In genomic region chr17:58001461-58002124, GRCh38 we compare ENCODE assay signal across 15 cellular contexts. TPM values are rescaled to one million over a fixed set of nuclear protein-coding genes. Genes with fewer than 3 reads are reported as not detected.
DNase-seq lines count a peak whose midpoint lies in the region; ATAC-seq and TF ChIP-seq lines count a peak whose summit lies in the region.
"Had no signal": no experiment of that assay in that cellular context is flagged by ENCODE, and none has a peak within 500 bp of the region (broad histone marks: within the 10 kb centered on the region; RNA-seq: fewer than 3 reads in every experiment).

No MANE protein-coding gene starts in this region.

- 16 to 25% (median 18%) methylated on average over 1 of the region's 1 CpG for WGBS in psoas muscle, 3 donors

- no peaks in the 10 kb centered on the region for H3K9me3 ChIP-seq in Karpas-422 (ENCODE audit: low read length)
- no peaks in the 10 kb centered on the region for H3K9me3 ChIP-seq in psoas muscle
- H3K9me3 ChIP-seq: upper lobe of right lung had no signal

- H3K9me2 ChIP-seq in Karpas-422 (replicated peaks; ENCODE audit: insufficient read depth, low read length) = no peaks in the 10 kb centered on the region

- H3K4me1 ChIP-seq in Karpas-422 (ENCODE audit: low read length) (peaks cover 78% of the 10 kb centered on the region), psoas muscle (peaks cover 63% of the 10 kb centered on the region)

- H3K4me1 Mint-ChIP-seq in activated naive CD4-positive, alpha-beta T cell treated with anti-CD3 and anti-CD28 coated beads, Interleukin-2, amount 10 ng/mL, durations not matched to agents 7 days and 5 days = peaks cover 62% of the 10 kb centered on the region
- H3K4me1 Mint-ChIP-seq in activated naive CD8-positive, alpha-beta T cell treated with anti-CD3 and anti-CD28 coated beads, Interleukin-2, amount 50 U/mL, for 24 hours = peaks cover 85% of the 10 kb centered on the region

- H3K27me3 ChIP-seq in Karpas-422 (ENCODE audit: low read length) (no peaks in the 10 kb centered on the region), psoas muscle (ENCODE audit: insufficient read depth in 3 of 3, low read length in 2 of 3) (no peaks in the 10 kb centered on the region)
- H3K27me3 ChIP-seq: upper lobe of right lung had no signal

- no peak overlapping the region for H2AFZ ChIP-seq in Karpas-422 (ENCODE audit: low read length)

- CTCF ChIA-PET in activated naive CD4-positive, alpha-beta T cell treated with anti-CD3 and anti-CD28 coated beads, Interleukin-2, amount 10 ng/mL, durations not matched to agents 7 days and 5 days (lab: Charles Lee) = interaction anchor here (1.2 to 10.9 kb wide), 5 partner anchors 12 to 168 kb away, joined by 3 to 207 read pairs (median 7); partner anchors contain the start of gene MRPS23

- H3K9ac ChIP-seq in Karpas-422 (ENCODE audit: low read length) = no peak overlapping the region

- H4K20me1 ChIP-seq in Karpas-422 (ENCODE audit: insufficient read depth, low read depth, low read length) = peaks cover 39% of the 10 kb centered on the region

- no peaks in the 10 kb centered on the region for H3K27me3 Mint-ChIP-seq in activated naive CD4-positive, alpha-beta T cell treated with anti-CD3 and anti-CD28 coated beads, Interleukin-2, amount 10 ng/mL, durations not matched to agents 7 days and 5 days
- H3K27me3 Mint-ChIP-seq in activated naive CD8-positive, alpha-beta T cell treated with anti-CD3 and anti-CD28 coated beads, Interleukin-2, amount 50 U/mL, for 24 hours = no peaks in the 10 kb centered on the region
- H3K27me3 Mint-ChIP-seq: memory B cell had no signal

- DNase-seq in activated naive CD4-positive, alpha-beta T cell treated with anti-CD3 and anti-CD28 coated beads, Interleukin-2, amount 50 U/mL, for 72 hours (ENCODE audit: low spot score in 2 of 2) = no peak
- DNase-seq in activated naive CD4-positive, alpha-beta T cell treated with anti-CD3 and anti-CD28 coated beads, Interleukin-2, amount 10 ng/mL, durations not matched to agents 7 days and 5 days = no peak
- peak; percentile 55 for DNase-seq in Karpas-422
- DNase-seq in activated naive CD8-positive, alpha-beta T cell treated with anti-CD3 and anti-CD28 coated beads, Interleukin-2, amount 50 U/mL, for 24 hours = no peak
- no peak for DNase-seq in psoas muscle
- no peak for DNase-seq in NCI-H128 (lab: John Stamatoyannopoulos, UW; ENCODE audit: unreplicated experiment)
- DNase-seq in DMS153 (lab: John Stamatoyannopoulos, UW) = no peak
- no peak for DNase-seq in NCI-H446 treated with DMSO at 0.1 percent for 48 hours (lab: John Stamatoyannopoulos, UW)
- DNase-seq: activated CD8-positive, alpha-beta memory T cell treated with anti-CD3 and anti-CD28 coated beads, Interleukin-2, amount 50 U/mL, for 4 hours; cerebellar nuclear complex; glutamatergic neuron; NCI-H1048; NCI-H2171 treated with DMSO at 0.1 percent for 48 hours; upper lobe of right lung had no signal

- ATAC-seq in activated naive CD4-positive, alpha-beta T cell treated with anti-CD3 and anti-CD28 coated beads, Interleukin-2, amount 50 U/mL, for 72 hours = no peak
- ATAC-seq in activated naive CD8-positive, alpha-beta T cell treated with anti-CD3 and anti-CD28 coated beads, Interleukin-2, amount 50 U/mL, for 24 hours = no peak
- ATAC-seq in psoas muscle = no peak
- ATAC-seq: upper lobe of right lung had no signal

- H3K27ac ChIP-seq in Karpas-422 (ENCODE audit: low read length) (peak overlapping the region; percentile 46), psoas muscle (peak overlapping the region; percentile 47)
- H3K27ac ChIP-seq: upper lobe of right lung had no signal

- H3K27ac Mint-ChIP-seq in activated naive CD4-positive, alpha-beta T cell treated with anti-CD3 and anti-CD28 coated beads, Interleukin-2, amount 50 U/mL, for 72 hours = peak overlapping the region; percentile 62 to 65
- no peak overlapping the region for H3K27ac Mint-ChIP-seq in activated naive CD4-positive, alpha-beta T cell treated with anti-CD3 and anti-CD28 coated beads, Interleukin-2, amount 10 ng/mL, durations not matched to agents 7 days and 5 days
- peak overlapping the region; percentile 77 for H3K27ac Mint-ChIP-seq in activated naive CD8-positive, alpha-beta T cell treated with anti-CD3 and anti-CD28 coated beads, Interleukin-2, amount 50 U/mL, for 24 hours

- peak overlapping the region; percentile 21 for H3K4me2 ChIP-seq in Karpas-422 (ENCODE audit: low read depth, low read length, poor library complexity, severe bottlenecking)

- no peak for TF ChIP-seq CTCF in psoas muscle (IDR thresholded peaks at IDR 0.05)

- H3K36me3 Mint-ChIP-seq in activated naive CD4-positive, alpha-beta T cell treated with anti-CD3 and anti-CD28 coated beads, Interleukin-2, amount 50 U/mL, for 72 hours = peaks cover 40 to 64% of the 10 kb centered on the region in 2 donors
- H3K36me3 Mint-ChIP-seq in activated naive CD4-positive, alpha-beta T cell treated with anti-CD3 and anti-CD28 coated beads, Interleukin-2, amount 10 ng/mL, durations not matched to agents 7 days and 5 days = peaks cover 63% of the 10 kb centered on the region
- H3K36me3 Mint-ChIP-seq in activated naive CD8-positive, alpha-beta T cell treated with anti-CD3 and anti-CD28 coated beads, Interleukin-2, amount 50 U/mL, for 24 hours (ENCODE audit: low read depth) = peaks cover 91% of the 10 kb centered on the region

- intact Hi-C loops in psoas muscle (cut with DNase I) = no loop called here

- H3K4me3 Mint-ChIP-seq in activated naive CD4-positive, alpha-beta T cell treated with anti-CD3 and anti-CD28 coated beads, Interleukin-2, amount 10 ng/mL, durations not matched to agents 7 days and 5 days = no peak overlapping the region
- peak overlapping the region; percentile 88 for H3K4me3 Mint-ChIP-seq in activated naive CD8-positive, alpha-beta T cell treated with anti-CD3 and anti-CD28 coated beads, Interleukin-2, amount 50 U/mL, for 24 hours
- H3K4me3 Mint-ChIP-seq: memory B cell had no signal

- H3K36me3 ChIP-seq in Karpas-422 (ENCODE audit: insufficient read depth, low read length) (peaks cover 91% of the 10 kb centered on the region), psoas muscle (ENCODE audit: insufficient read depth in 1 of 2, low read depth in 1 of 2) (peaks cover 22 to 94% of the 10 kb centered on the region in 2 donors)

- H3K79me2 ChIP-seq in Karpas-422 (ENCODE audit: low read length) = peaks cover 41% of the 10 kb centered on the region

- H3K9me3 Mint-ChIP-seq in activated naive CD4-positive, alpha-beta T cell treated with anti-CD3 and anti-CD28 coated beads, Interleukin-2, amount 50 U/mL, for 72 hours = no peaks in the 10 kb centered on the region
- no peaks in the 10 kb centered on the region for H3K9me3 Mint-ChIP-seq in activated naive CD4-positive, alpha-beta T cell treated with anti-CD3 and anti-CD28 coated beads, Interleukin-2, amount 10 ng/mL, durations not matched to agents 7 days and 5 days
- H3K9me3 Mint-ChIP-seq in activated naive CD8-positive, alpha-beta T cell treated with anti-CD3 and anti-CD28 coated beads, Interleukin-2, amount 50 U/mL, for 24 hours = no peaks in the 10 kb centered on the region
- H3K9me3 Mint-ChIP-seq: memory B cell had no signal

- H3K4me3 ChIP-seq in Karpas-422 (ENCODE audit: low read length) (no peak overlapping the region), psoas muscle (no peak overlapping the region)
- H3K4me3 ChIP-seq: upper lobe of right lung had no signal

RNA-seq across cellular contexts. Expression of gene SRSF1, which starts 5.5 kb away (rescaled TPM):
- 100 to 1,000 TPM; 188 to 351 TPM for total RNA-seq in activated naive CD4-positive, alpha-beta T cell treated with anti-CD3 and anti-CD28 coated beads, Interleukin-2, amount 50 U/mL, for 72 hours
- 347 and 387 TPM in 2 replicates for total RNA-seq in Karpas-422 (2014; rRNA removed; shearing (Covaris generic); ENCODE audit: low replicate concordance)
- 100 to 1,000 TPM in 2 of 4 donors, 10 to 100 TPM in 2; 71.2 to 141 (median 100) TPM for total RNA-seq in psoas muscle
- 100 to 1,000 TPM in 1 of 3 donors, 10 to 100 TPM in 2; 61.2 to 128 (median 93.7) TPM for polyA plus RNA-seq in psoas muscle

RNA-seq across cellular contexts. Expression of gene VEZF1, which starts 13.5 kb away (rescaled TPM):
- 10 to 100 TPM; 23.1 to 31.3 TPM for total RNA-seq in activated naive CD4-positive, alpha-beta T cell treated with anti-CD3 and anti-CD28 coated beads, Interleukin-2, amount 50 U/mL, for 72 hours
- total RNA-seq in Karpas-422 (2014; rRNA removed; shearing (Covaris generic); ENCODE audit: low replicate concordance) = 32.6 and 53.4 TPM in 2 replicates
- 10 to 100 TPM; 45.7 to 92.5 (median 70.7) TPM for total RNA-seq in psoas muscle
- polyA plus RNA-seq in psoas muscle = 10 to 100 TPM; 30.6 to 50.5 (median 36.6) TPM

RNA-seq across cellular contexts. Expression of gene CUEDC1, which starts 46.4 kb away (rescaled TPM):
- under 1 TPM in 1 of 2 donors, not detected in 1; 0.84 TPM for total RNA-seq in activated naive CD4-positive, alpha-beta T cell treated with anti-CD3 and anti-CD28 coated beads, Interleukin-2, amount 50 U/mL, for 72 hours
- 0.71 and 2.6 TPM in 2 replicates for total RNA-seq in Karpas-422 (2014; rRNA removed; shearing (Covaris generic); ENCODE audit: low replicate concordance)
- 10 to 100 TPM; 31.1 to 67.2 (median 47.4) TPM for total RNA-seq in psoas muscle
- polyA plus RNA-seq in psoas muscle = 10 to 100 TPM; 28.0 to 56.5 (median 46.4) TPM
